In the genomic region with DNA sequence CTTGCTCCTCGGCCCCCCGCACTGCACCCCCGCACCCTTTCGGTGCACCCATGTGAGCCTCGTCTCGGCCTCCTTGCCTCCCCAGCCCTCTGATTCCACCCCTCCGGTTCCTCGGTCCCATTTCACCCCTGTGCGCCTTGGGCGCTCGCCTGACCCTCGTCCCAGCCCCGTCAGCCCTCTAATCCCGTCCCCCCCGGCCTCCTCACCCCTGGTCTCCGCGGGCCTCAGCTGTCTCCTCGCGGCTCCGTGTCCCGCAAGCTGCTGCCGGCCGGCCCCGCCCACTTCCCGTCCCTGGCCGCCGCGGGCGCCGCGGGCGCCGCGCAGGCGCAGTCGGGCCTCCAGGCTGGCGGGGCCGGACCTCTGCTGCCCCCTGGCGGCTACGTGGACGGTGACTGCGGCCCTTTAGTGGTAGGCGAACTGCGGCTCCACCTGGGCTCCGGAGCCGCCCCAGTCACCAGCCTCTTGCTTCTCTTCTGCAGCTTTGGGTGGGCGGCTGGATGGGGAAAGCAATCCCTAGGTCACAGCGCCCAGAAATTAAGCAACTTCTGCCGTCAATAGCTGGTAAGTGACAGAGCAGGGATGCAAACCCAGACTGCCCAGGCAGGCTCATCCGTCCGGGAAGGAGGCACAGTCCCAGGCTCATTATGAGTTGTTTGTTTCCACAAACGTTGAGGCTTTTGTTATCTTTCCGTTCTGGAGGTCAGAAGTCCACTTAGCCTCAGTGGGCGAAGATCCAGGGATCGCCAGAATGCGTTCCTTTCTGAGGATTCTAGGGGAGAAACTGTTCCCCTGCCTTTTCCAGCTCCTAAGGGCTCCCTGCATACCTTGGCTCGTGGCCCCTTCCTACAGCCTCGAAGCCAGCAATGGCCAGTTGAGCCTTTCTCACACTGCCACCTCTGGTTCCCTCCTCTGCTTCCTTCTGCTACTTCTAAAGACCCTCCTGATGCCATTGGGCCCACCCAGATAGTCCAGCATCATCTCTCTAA, we compare ENCODE assay signal across 7 cellular contexts. TPM values are rescaled to one million over a fixed set of nuclear protein-coding genes. Genes with fewer than 3 reads are reported as not detected.
A peak's percentile ranks its signal among the peaks of the same experiment; 100 is the strongest.
DNase-seq lines count a peak whose midpoint lies in the region; ATAC-seq and TF ChIP-seq lines count a peak whose summit lies in the region.

A gene with protein sequence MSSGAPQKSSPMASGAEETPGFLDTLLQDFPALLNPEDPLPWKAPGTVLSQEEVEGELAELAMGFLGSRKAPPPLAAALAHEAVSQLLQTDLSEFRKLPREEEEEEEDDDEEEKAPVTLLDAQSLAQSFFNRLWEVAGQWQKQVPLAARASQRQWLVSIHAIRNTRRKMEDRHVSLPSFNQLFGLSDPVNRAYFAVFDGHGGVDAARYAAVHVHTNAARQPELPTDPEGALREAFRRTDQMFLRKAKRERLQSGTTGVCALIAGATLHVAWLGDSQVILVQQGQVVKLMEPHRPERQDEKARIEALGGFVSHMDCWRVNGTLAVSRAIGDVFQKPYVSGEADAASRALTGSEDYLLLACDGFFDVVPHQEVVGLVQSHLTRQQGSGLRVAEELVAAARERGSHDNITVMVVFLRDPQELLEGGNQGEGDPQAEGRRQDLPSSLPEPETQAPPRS (minus strand): TSS at position 263 of the 986 bp plus-strand sequence. CDS start 6,800 bp downstream, outside the sequence.

- peak; percentile 60 for ATAC-seq in HG02938 (IDR thresholded peaks at IDR 0.05; ENCODE audit: unreplicated experiment)
- peak; percentile 91 for ATAC-seq in activated CD4-positive, alpha-beta T cell treated with anti-CD3 and anti-CD28 coated beads for 36 hours

- intact Hi-C loops in activated CD4-positive, alpha-beta T cell treated with anti-CD3 and anti-CD28 coated beads for 36 hours (cut with DNase I, micrococcal nuclease) = loop anchor here (2.0 to 5.0 kb wide), 9 partner anchors 14 to 296 kb away; partner anchors contain the start of genes MAPK1 (in 2 of the 2), PPIL2 (in 1 of the 2) and YPEL1 (in 1 of the 2)

- POLR2A ChIA-PET in activated CD4-positive, alpha-beta T cell treated with anti-CD3 and anti-CD28 coated beads for 36 hours (lab: Charles Lee) = interaction anchor here (0.5 kb wide), 1 partner anchor 29 kb away, joined by 3 read pairs; no protein-coding TSS in a partner anchor

- TF ChIP-seq CTCF in GM13976 (IDR thresholded peaks at IDR 0.05; ENCODE audit: borderline replicate concordance, control extremely low read depth, extremely low read depth, insufficient read depth, missing control alignments) (peak; percentile 97), choroid plexus epithelial cell (conservative IDR thresholded peaks at IDR 0.05; ENCODE audit: low read depth, low read length) (peak; percentile 68)

- H3K27me3 Mint-ChIP-seq in activated CD4-positive, alpha-beta T cell treated with anti-CD3 and anti-CD28 coated beads for 36 hours = no peaks in the 10 kb centered on the region

- in situ Hi-C loops in GM13976 (cut with MboI; ENCODE audit: low sequenced_read_pairs, unreplicated experiment) = no loop called here

- peaks cover 11% of the 10 kb centered on the region for H3K4me1 Mint-ChIP-seq in activated CD4-positive, alpha-beta T cell treated with anti-CD3 and anti-CD28 coated beads for 36 hours

- H3K4me3 Mint-ChIP-seq in activated CD4-positive, alpha-beta T cell treated with anti-CD3 and anti-CD28 coated beads for 36 hours = peak within 1 kb of the TSS; percentile 78

- DNase-seq in GM13976 (ENCODE audit: low spot score) = peak; percentile 99
- DNase-seq in NCI-H345 treated with DMSO at 0.1 percent for 48 hours (lab: John Stamatoyannopoulos, UW; ENCODE audit: unreplicated experiment) = peak; percentile 66
- DNase-seq in activated CD4-positive, alpha-beta T cell treated with anti-CD3 and anti-CD28 coated beads for 36 hours = peak; percentile 95
- peak; percentile 63 for DNase-seq in choroid plexus epithelial cell (ENCODE audit: low read depth)
- peak; percentile 84 for DNase-seq in kidney glomerular epithelial cell (lab: John Stamatoyannopoulos, UW)
- DNase-seq in stimulated activated CD4-positive, alpha-beta T cell treated with anti-CD3 and anti-CD28 coated beads, Interleukin-15, amount 100 ng/mL, for 48 hours (ENCODE audit: low read depth in 2 of 2) = peak; percentile 73 to 84

- no peaks in the 10 kb centered on the region for H3K9me3 Mint-ChIP-seq in activated CD4-positive, alpha-beta T cell treated with anti-CD3 and anti-CD28 coated beads for 36 hours (ENCODE audit: low read depth)

- peak within 1 kb of the TSS; percentile 77 for H3K4me3 ChIP-seq in choroid plexus epithelial cell (ENCODE audit: low read depth, low read length)

- H3K36me3 Mint-ChIP-seq in activated CD4-positive, alpha-beta T cell treated with anti-CD3 and anti-CD28 coated beads for 36 hours (ENCODE audit: low read depth) = peaks cover 3% of the 10 kb centered on the region

- H3K27ac Mint-ChIP-seq in activated CD4-positive, alpha-beta T cell treated with anti-CD3 and anti-CD28 coated beads for 36 hours = peak within 1 kb of the TSS; percentile 70

- CTCF ChIA-PET in activated CD4-positive, alpha-beta T cell treated with anti-CD3 and anti-CD28 coated beads for 36 hours (lab: Charles Lee) = interaction anchor here (0.6 to 2.9 kb wide), 24 partner anchors 10 to 1502 kb away, joined by 3 to 57 read pairs (median 3); no protein-coding TSS in a partner anchor

RNA-seq across cellular contexts. Expression of the gene that starts here (rescaled TPM):
- total RNA-seq in activated CD4-positive, alpha-beta T cell treated with anti-CD3 and anti-CD28 coated beads for 36 hours = 10 to 100 TPM; 23.6 to 27.7 TPM

Comparison
In these comparisons a context has a peak if more than half of its experiments do, and no peak if none do; other contexts are left out.
1. Peak in every context shown above with its lines: DNase-seq, ATAC-seq and H3K4me3 ChIP-seq.